ENCODE assay signal across 8 cellular contexts in genomic region chr7:6706666-6707407, GRCh38. TPM values are rescaled to one million over a fixed set of nuclear protein-coding genes. Genes with fewer than 3 reads are reported as not detected.
DNase-seq lines count a peak whose midpoint lies in the region; ATAC-seq and TF ChIP-seq lines count a peak whose summit lies in the region.

Gene ZNF12 (minus strand): TSS chr7:6706947. CDS start chr7:6705173, 1,774 bp downstream.

- peak within 1 kb of the TSS; percentile 82 for H3K4me3 ChIP-seq in epithelial cell of esophagus (ENCODE audit: low read length)
- peak within 1 kb of the TSS; percentile 90 for H3K4me3 ChIP-seq in mononuclear cell (ENCODE audit: low read length)

- peaks cover 12% of the 10 kb centered on the region for H3K36me3 Mint-ChIP-seq in IgD-negative memory B cell

- peaks cover 3% of the 10 kb centered on the region for H3K27me3 ChIP-seq in mononuclear cell (ENCODE audit: insufficient read depth, low read length)

- H3K9me3 Mint-ChIP-seq in IgD-negative memory B cell, result peaks cover 0 to 4% (median 2%) of the 10 kb centered on the region in 3 donors

- TF ChIP-seq CTCF in epithelial cell of esophagus (IDR thresholded peaks at IDR 0.05; ENCODE audit: insufficient read depth, low read depth, low read length, missing control alignments), result no peak

- peak within 1 kb of the TSS; percentile 86 to 97 (median 93) for H3K27ac Mint-ChIP-seq in IgD-negative memory B cell

- peaks cover 34% of the 10 kb centered on the region for H3K4me1 ChIP-seq in mononuclear cell (ENCODE audit: insufficient read depth, low read length)

- H3K9me3 ChIP-seq in mononuclear cell (ENCODE audit: low read depth, low read length), result no peaks in the 10 kb centered on the region

- H3K27me3 Mint-ChIP-seq in IgD-negative memory B cell, result no peaks in the 10 kb centered on the region

- peak; percentile 89 for ATAC-seq in GM21576 (IDR thresholded peaks at IDR 0.05; ENCODE audit: unreplicated experiment)

- H3K4me3 Mint-ChIP-seq in IgD-negative memory B cell, result peak within 1 kb of the TSS; percentile 87 to 98 (median 94)

- H3K4me1 Mint-ChIP-seq in IgD-negative memory B cell, result peaks cover 24 to 30% (median 30%) of the 10 kb centered on the region in 3 donors

- DNase-seq in DMS153 (lab: John Stamatoyannopoulos, UW) (peak; percentile 89), OCI-M1 (lab: John Stamatoyannopoulos, UW) (peak; percentile 94), activated T-cell treated with anti-CD3 and anti-CD28 coated beads for 24 hours (ENCODE audit: low read depth) (peak; percentile 96), epithelial cell of esophagus (ENCODE audit: low read depth) (peak; percentile 92)
- peak; percentile 92 to 95 for DNase-seq in stimulated activated CD8-positive, alpha-beta memory T cell treated with anti-CD3 and anti-CD28 coated beads, Interleukin-2, amount 100 ng/mL, for 48 hours (ENCODE audit: low read depth in 2 of 2)

RNA-seq across cellular contexts. Expression of gene ZNF12, which starts in this region (rescaled TPM):
- 27.8 TPM for polyA plus RNA-seq in IgD-negative memory B cell
- 17.0 TPM for total RNA-seq in mononuclear cell

Comparison
In these comparisons a context has a peak if more than half of its experiments do, and no peak if none do; other contexts are left out.
1. Peak in every context shown above with its lines: DNase-seq, ATAC-seq and H3K4me3 ChIP-seq.